Comparison of ENCODE assay signal across 1 cellular context in genomic region chr1:12618661-12619395, GRCh38.
TF ChIP-seq lines count a peak whose summit lies in the region.

No MANE protein-coding gene starts in this region.

TF ChIP-seq in GM12878, 131 proteins besides CTCF, POLR2A, EP300 and RAD21:
- TF ChIP-seq REST (IDR thresholded peaks at IDR 0.05; ENCODE audit: low read depth, low read length) (no peak), NR2C2 (IDR thresholded peaks at IDR 0.05; ENCODE audit: borderline replicate concordance, control insufficient read depth, insufficient read length, low read depth) (no peak), MEF2A (IDR thresholded peaks at IDR 0.05; ENCODE audit: insufficient read depth, low read depth, low read length) (no peak), PAX8 (IDR thresholded peaks at IDR 0.05) (no peak), FOXM1 (IDR thresholded peaks at IDR 0.05; ENCODE audit: low read depth, low read length) (no peak), CHD2 (IDR thresholded peaks at IDR 0.05; ENCODE audit: borderline replicate concordance, low read depth, low read length) (no peak), NR2C1 (IDR thresholded peaks at IDR 0.05) (no peak), ETV6 (conservative IDR thresholded peaks at IDR 0.05 in 1 of 2, IDR thresholded peaks at IDR 0.05 in 1 of 2; ENCODE audit: borderline replicate concordance in 1 of 2, low read depth in 1 of 2) (no peak), EZH2 (IDR thresholded peaks at IDR 0.05; ENCODE audit: borderline replicate concordance, control insufficient read depth, low read depth, low read length) (0 out of 2 replicates have a peak, but pooled peaks have one; percentile 14), FOXK2 (IDR thresholded peaks at IDR 0.05) (0 out of 2 replicates have a peak, but pooled peaks have one; percentile 24), BHLHE40 (IDR thresholded peaks at IDR 0.05; ENCODE audit: borderline replicate concordance in 1 of 2, low read depth in 2 of 2, low read length in 1 of 2) (peak in 1 of 2 experiments; percentile 47; a peak in 1 of 4 replicates), IKZF2 (IDR thresholded peaks at IDR 0.05) (no peak), NRF1 (conservative IDR thresholded peaks at IDR 0.05; ENCODE audit: low read depth, low read length) (no peak), TCF7 (IDR thresholded peaks at IDR 0.05; ENCODE audit: borderline replicate concordance) (no peak), ZBTB33 (IDR thresholded peaks at IDR 0.05) (no peak), PKNOX1 (IDR thresholded peaks at IDR 0.05) (no peak), CBX5 (IDR thresholded peaks at IDR 0.05; ENCODE audit: low read depth) (no peak), GATAD2B (conservative IDR thresholded peaks at IDR 0.05; ENCODE audit: low read depth) (no peak), BMI1 (IDR thresholded peaks at IDR 0.05; ENCODE audit: borderline replicate concordance) (no peak), MTA2 (IDR thresholded peaks at IDR 0.05; ENCODE audit: low read depth) (no peak), SRF (IDR thresholded peaks at IDR 0.05; ENCODE audit: low read depth in 2 of 2, low read length in 2 of 2) (no peak), MXI1 (IDR thresholded peaks at IDR 0.05; ENCODE audit: low read depth, low read length) (no peak)
